1 cellular context compared by ENCODE assay signal in the genomic region with DNA sequence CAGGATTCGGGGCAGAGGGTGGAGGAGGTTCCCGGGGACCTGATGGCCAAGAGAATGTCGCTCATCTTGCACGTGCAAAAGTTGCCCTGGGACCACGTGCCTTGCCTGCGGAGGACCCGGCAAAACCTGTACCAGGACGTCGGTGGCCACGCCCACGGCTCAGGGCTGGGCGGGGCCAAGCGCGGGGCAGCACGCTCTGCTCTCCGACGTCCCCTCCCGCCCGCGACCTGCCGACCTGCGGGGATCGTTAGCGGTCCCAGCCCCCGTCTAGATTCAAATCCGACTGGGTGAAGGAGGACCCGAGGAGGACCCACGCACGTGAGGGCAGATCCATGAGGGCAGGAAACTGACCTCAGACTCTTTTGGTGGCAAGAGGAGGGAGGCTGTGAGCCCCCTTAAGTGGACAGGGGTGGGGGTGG.
TF ChIP-seq lines count a peak whose summit lies in the region.

A gene with protein sequence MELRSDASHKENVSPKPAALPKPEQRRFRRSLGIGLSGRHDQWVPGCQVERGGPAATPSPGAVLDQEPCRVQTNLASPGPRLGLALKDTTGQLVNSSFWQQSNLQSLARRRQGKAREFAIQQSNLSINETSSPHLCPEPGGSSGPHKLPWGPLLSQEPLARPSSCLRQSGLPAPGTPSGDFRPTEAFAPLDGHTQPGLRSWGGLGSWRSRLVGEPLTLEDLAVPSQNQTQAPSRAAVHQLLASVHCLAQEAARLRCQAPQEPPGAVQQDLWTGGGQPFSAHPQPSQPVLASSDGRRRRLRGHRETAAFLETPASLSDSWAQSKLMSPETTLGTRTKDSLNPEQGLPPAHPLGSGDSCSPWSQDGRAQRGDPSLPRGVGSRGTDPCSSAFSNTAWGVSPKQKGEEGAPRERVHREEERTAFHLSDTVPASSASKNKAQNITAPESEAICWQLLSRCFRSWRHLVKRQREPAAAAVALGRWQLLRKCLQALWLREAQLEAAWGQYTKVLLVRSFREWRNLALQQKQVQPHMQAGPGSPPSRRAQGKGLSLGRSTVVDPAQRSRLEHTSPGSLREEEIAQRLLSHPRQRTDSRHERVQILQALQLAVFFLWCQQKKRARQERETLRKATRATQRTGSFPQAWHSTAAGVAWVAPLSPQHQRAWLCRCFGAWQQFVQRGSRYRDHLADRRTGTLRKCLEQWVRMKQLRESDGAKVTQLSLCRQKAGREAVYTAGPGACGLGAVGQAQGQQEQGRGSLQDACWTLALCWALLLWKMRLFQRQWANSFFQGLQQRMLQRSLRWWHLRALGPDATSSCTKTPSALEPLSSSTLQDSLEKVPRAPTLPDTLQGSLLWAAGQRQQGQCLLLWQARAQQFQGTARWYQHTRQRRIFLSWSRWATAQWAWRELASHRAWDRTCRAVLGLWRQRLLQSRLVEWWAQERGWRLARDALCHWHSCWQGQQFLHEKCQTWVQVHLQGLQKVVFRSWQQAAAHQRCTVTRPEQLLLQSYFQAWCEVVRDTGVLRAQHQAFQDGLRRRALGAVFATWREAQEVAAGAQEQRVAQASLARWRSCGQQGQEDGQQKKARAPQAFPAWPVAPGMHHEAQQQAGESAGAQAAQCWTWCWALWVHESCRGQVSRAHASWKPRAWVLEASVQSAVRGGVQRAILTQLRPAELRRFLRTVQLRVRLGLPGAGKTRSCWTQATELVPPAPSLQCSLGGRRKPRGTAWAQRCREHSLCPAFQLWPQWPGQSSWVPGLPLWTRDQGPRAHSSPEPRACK (N-terminal part only) (plus strand): TSS at position 206 of the 419 bp plus-strand sequence. CDS start 2,208 bp downstream, outside the sequence.

TF ChIP-seq in HEK293, 187 proteins besides CTCF, POLR2A, EP300 and RAD21 (continued from another document):
- TF ChIP-seq, protein P1, sequence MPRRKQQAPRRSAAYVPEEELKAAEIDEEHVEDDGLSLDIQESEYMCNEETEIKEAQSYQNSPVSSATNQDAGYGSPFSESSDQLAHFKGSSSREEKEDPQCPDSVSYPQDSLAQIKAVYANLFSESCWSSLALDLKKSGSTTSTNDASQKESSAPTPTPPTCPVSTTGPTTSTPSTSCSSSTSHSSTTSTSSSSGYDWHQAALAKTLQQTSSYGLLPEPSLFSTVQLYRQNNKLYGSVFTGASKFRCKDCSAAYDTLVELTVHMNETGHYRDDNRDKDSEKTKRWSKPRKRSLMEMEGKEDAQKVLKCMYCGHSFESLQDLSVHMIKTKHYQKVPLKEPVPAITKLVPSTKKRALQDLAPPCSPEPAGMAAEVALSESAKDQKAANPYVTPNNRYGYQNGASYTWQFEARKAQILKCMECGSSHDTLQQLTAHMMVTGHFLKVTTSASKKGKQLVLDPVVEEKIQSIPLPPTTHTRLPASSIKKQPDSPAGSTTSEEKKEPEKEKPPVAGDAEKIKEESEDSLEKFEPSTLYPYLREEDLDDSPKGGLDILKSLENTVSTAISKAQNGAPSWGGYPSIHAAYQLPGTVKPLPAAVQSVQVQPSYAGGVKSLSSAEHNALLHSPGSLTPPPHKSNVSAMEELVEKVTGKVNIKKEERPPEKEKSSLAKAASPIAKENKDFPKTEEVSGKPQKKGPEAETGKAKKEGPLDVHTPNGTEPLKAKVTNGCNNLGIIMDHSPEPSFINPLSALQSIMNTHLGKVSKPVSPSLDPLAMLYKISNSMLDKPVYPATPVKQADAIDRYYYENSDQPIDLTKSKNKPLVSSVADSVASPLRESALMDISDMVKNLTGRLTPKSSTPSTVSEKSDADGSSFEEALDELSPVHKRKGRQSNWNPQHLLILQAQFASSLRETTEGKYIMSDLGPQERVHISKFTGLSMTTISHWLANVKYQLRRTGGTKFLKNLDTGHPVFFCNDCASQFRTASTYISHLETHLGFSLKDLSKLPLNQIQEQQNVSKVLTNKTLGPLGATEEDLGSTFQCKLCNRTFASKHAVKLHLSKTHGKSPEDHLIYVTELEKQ (tag by site-specific recombination; IDR thresholded peaks at IDR 0.05; ENCODE audit: borderline replicate concordance): no peak
- TF ChIP-seq, protein P2, sequence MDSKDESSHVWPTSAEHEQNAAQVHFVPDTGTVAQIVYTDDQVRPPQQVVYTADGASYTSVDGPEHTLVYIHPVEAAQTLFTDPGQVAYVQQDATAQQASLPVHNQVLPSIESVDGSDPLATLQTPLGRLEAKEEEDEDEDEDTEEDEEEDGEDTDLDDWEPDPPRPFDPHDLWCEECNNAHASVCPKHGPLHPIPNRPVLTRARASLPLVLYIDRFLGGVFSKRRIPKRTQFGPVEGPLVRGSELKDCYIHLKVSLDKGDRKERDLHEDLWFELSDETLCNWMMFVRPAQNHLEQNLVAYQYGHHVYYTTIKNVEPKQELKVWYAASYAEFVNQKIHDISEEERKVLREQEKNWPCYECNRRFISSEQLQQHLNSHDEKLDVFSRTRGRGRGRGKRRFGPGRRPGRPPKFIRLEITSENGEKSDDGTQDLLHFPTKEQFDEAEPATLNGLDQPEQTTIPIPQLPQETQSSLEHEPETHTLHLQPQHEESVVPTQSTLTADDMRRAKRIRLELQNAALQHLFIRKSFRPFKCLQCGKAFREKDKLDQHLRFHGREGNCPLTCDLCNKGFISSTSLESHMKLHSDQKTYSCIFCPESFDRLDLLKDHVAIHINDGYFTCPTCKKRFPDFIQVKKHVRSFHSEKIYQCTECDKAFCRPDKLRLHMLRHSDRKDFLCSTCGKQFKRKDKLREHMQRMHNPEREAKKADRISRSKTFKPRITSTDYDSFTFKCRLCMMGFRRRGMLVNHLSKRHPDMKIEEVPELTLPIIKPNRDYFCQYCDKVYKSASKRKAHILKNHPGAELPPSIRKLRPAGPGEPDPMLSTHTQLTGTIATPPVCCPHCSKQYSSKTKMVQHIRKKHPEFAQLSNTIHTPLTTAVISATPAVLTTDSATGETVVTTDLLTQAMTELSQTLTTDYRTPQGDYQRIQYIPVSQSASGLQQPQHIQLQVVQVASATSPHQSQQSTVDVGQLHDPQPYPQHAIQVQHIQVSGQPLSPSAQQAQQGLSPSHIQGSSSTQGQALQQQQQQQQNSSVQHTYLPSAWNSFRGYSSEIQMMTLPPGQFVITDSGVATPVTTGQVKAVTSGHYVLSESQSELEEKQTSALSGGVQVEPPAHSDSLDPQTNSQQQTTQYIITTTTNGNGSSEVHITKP (tag by site-specific recombination; IDR thresholded peaks at IDR 0.05): no peak
- no peak for TF ChIP-seq FEZF1 (tag by site-specific recombination; IDR thresholded peaks at IDR 0.05)
- TF ChIP-seq, protein P3, sequence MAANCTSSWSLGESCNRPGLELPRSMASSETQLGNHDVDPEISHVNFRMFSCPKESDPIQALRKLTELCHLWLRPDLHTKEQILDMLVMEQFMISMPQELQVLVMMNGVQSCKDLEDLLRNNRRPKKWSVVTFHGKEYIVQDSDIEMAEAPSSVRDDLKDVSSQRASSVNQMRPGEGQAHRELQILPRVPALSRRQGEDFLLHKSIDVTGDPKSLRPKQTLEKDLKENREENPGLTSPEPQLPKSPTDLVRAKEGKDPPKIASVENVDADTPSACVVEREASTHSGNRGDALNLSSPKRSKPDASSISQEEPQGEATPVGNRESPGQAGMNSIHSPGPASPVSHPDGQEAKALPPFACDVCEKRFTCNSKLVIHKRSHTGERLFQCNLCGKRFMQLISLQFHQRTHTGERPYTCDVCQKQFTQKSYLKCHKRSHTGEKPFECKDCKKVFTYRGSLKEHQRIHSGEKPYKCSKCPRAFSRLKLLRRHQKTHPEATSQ (tag by site-specific recombination; IDR thresholded peaks at IDR 0.05): no peak
- TF ChIP-seq SP3 (tag by site-specific recombination; IDR thresholded peaks at IDR 0.05): peak; percentile 37; the same call in 1 of the 2 replicates
- TF ChIP-seq ZNF138 (tag by site-specific recombination; IDR thresholded peaks at IDR 0.05; ENCODE audit: borderline replicate concordance): no peak
- no peak for TF ChIP-seq SETDB1 (IDR thresholded peaks at IDR 0.05; ENCODE audit: insufficient read length, low read length)
- no peak for TF ChIP-seq ZSCAN23 (tag by site-specific recombination; IDR thresholded peaks at IDR 0.05)
- no peak for TF ChIP-seq ZNF473 (tag by site-specific recombination; IDR thresholded peaks at IDR 0.05)
- TF ChIP-seq ZNF174 (tag by site-specific recombination; IDR thresholded peaks at IDR 0.05): no peak
- no peak for TF ChIP-seq GFI1B (tag by site-specific recombination; IDR thresholded peaks at IDR 0.05)
- TF ChIP-seq ZNF169 (tag by site-specific recombination; IDR thresholded peaks at IDR 0.05): no peak
- TF ChIP-seq ZNF776 (tag by site-specific recombination; IDR thresholded peaks at IDR 0.05; ENCODE audit: borderline replicate concordance): no peak
- no peak for TF ChIP-seq ZFP3 (tag by site-specific recombination; IDR thresholded peaks at IDR 0.05; ENCODE audit: low read depth)
- TF ChIP-seq MZF1 (tag by site-specific recombination; IDR thresholded peaks at IDR 0.05; ENCODE audit: borderline replicate concordance): no peak
- TF ChIP-seq ZNF350 (tag by site-specific recombination; IDR thresholded peaks at IDR 0.05): no peak
- no peak for TF ChIP-seq ZNF555 (tag by site-specific recombination; conservative IDR thresholded peaks at IDR 0.05)
- TF ChIP-seq ZNF629 (tag by site-specific recombination; IDR thresholded peaks at IDR 0.05): no peak
- TF ChIP-seq ZNF202 (tag by site-specific recombination; IDR thresholded peaks at IDR 0.05; ENCODE audit: borderline replicate concordance): no peak
- TF ChIP-seq, protein P4, sequence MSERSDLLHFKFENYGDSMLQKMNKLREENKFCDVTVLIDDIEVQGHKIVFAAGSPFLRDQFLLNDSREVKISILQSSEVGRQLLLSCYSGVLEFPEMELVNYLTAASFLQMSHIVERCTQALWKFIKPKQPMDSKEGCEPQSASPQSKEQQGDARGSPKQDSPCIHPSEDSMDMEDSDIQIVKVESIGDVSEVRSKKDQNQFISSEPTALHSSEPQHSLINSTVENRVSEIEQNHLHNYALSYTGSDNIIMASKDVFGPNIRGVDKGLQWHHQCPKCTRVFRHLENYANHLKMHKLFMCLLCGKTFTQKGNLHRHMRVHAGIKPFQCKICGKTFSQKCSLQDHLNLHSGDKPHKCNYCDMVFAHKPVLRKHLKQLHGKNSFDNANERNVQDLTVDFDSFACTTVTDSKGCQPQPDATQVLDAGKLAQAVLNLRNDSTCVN (tag by site-specific recombination; optimal IDR thresholded peaks at IDR 0.05): no peak
- TF ChIP-seq MEIS1 (CRISPR knock-in tag; IDR thresholded peaks at IDR 0.05; ENCODE audit: borderline replicate concordance): no peak
- no peak for TF ChIP-seq ZNF626 (tag by site-specific recombination; IDR thresholded peaks at IDR 0.05)
- TF ChIP-seq KLF9 (tag by site-specific recombination; IDR thresholded peaks at IDR 0.05; ENCODE audit: low read depth): peak; percentile 75
- TF ChIP-seq ZBTB8A (tag by site-specific recombination; IDR thresholded peaks at IDR 0.05): no peak
- TF ChIP-seq ZNF335 (tag by site-specific recombination; conservative IDR thresholded peaks at IDR 0.05): peak; percentile 40; the same call in 1 of the 2 replicates
- no peak for TF ChIP-seq OVOL3 (tag by site-specific recombination; IDR thresholded peaks at IDR 0.05)
- TF ChIP-seq, protein P5, sequence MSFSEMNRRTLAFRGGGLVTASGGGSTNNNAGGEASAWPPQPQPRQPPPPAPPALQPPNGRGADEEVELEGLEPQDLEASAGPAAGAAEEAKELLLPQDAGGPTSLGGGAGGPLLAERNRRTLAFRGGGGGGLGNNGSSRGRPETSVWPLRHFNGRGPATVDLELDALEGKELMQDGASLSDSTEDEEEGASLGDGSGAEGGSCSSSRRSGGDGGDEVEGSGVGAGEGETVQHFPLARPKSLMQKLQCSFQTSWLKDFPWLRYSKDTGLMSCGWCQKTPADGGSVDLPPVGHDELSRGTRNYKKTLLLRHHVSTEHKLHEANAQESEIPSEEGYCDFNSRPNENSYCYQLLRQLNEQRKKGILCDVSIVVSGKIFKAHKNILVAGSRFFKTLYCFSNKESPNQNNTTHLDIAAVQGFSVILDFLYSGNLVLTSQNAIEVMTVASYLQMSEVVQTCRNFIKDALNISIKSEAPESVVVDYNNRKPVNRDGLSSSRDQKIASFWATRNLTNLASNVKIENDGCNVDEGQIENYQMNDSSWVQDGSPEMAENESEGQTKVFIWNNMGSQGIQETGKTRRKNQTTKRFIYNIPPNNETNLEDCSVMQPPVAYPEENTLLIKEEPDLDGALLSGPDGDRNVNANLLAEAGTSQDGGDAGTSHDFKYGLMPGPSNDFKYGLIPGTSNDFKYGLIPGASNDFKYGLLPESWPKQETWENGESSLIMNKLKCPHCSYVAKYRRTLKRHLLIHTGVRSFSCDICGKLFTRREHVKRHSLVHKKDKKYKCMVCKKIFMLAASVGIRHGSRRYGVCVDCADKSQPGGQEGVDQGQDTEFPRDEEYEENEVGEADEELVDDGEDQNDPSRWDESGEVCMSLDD (tag by site-specific recombination; IDR thresholded peaks at IDR 0.05): no peak
- TF ChIP-seq ZNF558 (tag by site-specific recombination; IDR thresholded peaks at IDR 0.05): no peak
TF ChIP-seq in HEK293: peak in this region for 6.
